Comparison of ENCODE assay signal across 12 cellular contexts in genomic region chr14:34966413-34966812, GRCh38. TPM values are rescaled to one million over a fixed set of nuclear protein-coding genes. Genes with fewer than 3 reads are reported as not detected.
A peak's percentile ranks its signal among the peaks of the same experiment; 100 is the strongest.
DNase-seq lines count a peak whose midpoint lies in the region; ATAC-seq and TF ChIP-seq lines count a peak whose summit lies in the region.
"Had no signal": no experiment of that assay in that cellular context is flagged by ENCODE, and none has a peak within 500 bp of the region (broad histone marks: within the 10 kb centered on the region; RNA-seq: fewer than 3 reads in every experiment).

No MANE protein-coding gene starts in this region.

- TF ChIP-seq CTCF in GM13976 (IDR thresholded peaks at IDR 0.05; ENCODE audit: borderline replicate concordance, control extremely low read depth, extremely low read depth, insufficient read depth, missing control alignments), result no peak
- TF ChIP-seq CTCF in activated CD8-positive, alpha-beta T cell treated with anti-CD3 and anti-CD28 coated beads for 36 hours (IDR thresholded peaks at IDR 0.05), result no peak

- H3K36me3 Mint-ChIP-seq in activated CD8-positive, alpha-beta T cell treated with anti-CD3 and anti-CD28 coated beads for 36 hours (ENCODE audit: low read depth), result peaks cover 30% of the 10 kb centered on the region

- no peak overlapping the region for H3K4me3 Mint-ChIP-seq in activated CD8-positive, alpha-beta T cell treated with anti-CD3 and anti-CD28 coated beads for 36 hours
- H3K4me3 Mint-ChIP-seq: CD8-positive, alpha-beta memory T cell had no signal

- ATAC-seq in HG02870 (IDR thresholded peaks at IDR 0.05; ENCODE audit: unreplicated experiment), result peak; percentile 96
- ATAC-seq in activated CD8-positive, alpha-beta T cell treated with anti-CD3 and anti-CD28 coated beads for 36 hours, result peak; percentile 98
- no peak for ATAC-seq in left cardiac atrium

- in situ Hi-C loops in GM13976 (cut with MboI; ENCODE audit: low sequenced_read_pairs, unreplicated experiment), result no loop called here

- DNase-seq in GM13976 (ENCODE audit: low spot score) (peak; percentile 54), GM19238 (ENCODE audit: insufficient read length, low spot score) (peak; percentile 3), NCI-H526 (lab: John Stamatoyannopoulos, UW) (no peak), DMS79 (lab: John Stamatoyannopoulos, UW) (no peak), SKM-1 treated with dmso at 0.1 percent for 144 hours (lab: John Stamatoyannopoulos, UW; ENCODE audit: unreplicated experiment) (no peak), left cardiac atrium (no peak)
- peak; percentile 18 for DNase-seq in activated CD8-positive, alpha-beta T cell treated with anti-CD3 and anti-CD28 coated beads for 36 hours
- DNase-seq: activated naive CD4-positive, alpha-beta T cell; CD8-positive, alpha-beta memory T cell; effector CD8-positive, alpha-beta T cell; T1000 had no signal

- no peaks in the 10 kb centered on the region for H3K27me3 Mint-ChIP-seq in activated CD8-positive, alpha-beta T cell treated with anti-CD3 and anti-CD28 coated beads for 36 hours
- H3K27me3 Mint-ChIP-seq: CD8-positive, alpha-beta memory T cell had no signal

- intact Hi-C loops in activated CD8-positive, alpha-beta T cell treated with anti-CD3 and anti-CD28 coated beads for 36 hours (cut with micrococcal nuclease), result no loop called here
- intact Hi-C loops in left cardiac atrium (cut with DNase I), result no loop called here

- no peaks in the 10 kb centered on the region for H3K9me3 Mint-ChIP-seq in activated CD8-positive, alpha-beta T cell treated with anti-CD3 and anti-CD28 coated beads for 36 hours
- H3K9me3 Mint-ChIP-seq: CD8-positive, alpha-beta memory T cell had no signal

- peak overlapping the region; percentile 73 for H3K27ac Mint-ChIP-seq in activated CD8-positive, alpha-beta T cell treated with anti-CD3 and anti-CD28 coated beads for 36 hours

- CTCF ChIA-PET in activated CD8-positive, alpha-beta T cell treated with anti-CD3 and anti-CD28 coated beads for 36 hours (lab: Charles Lee), result interaction anchor here (0.7 to 3.5 kb wide), 2 partner anchors 16 to 79 kb away, joined by 3 to 16 read pairs; partner anchors contain the start of genes FAM177A1 and SRP54

- POLR2A ChIA-PET in activated CD8-positive, alpha-beta T cell treated with anti-CD3 and anti-CD28 coated beads for 36 hours (lab: Charles Lee), result interaction anchor here (1.2 to 1.5 kb wide), 2 partner anchors 15 to 93 kb away, joined by 3 to 4 read pairs; no protein-coding TSS in a partner anchor

- peaks cover 21% of the 10 kb centered on the region for H3K4me1 Mint-ChIP-seq in activated CD8-positive, alpha-beta T cell treated with anti-CD3 and anti-CD28 coated beads for 36 hours (ENCODE audit: low read depth)

RNA-seq across cellular contexts. Expression of gene SRP54, which starts 16.4 kb away (rescaled TPM):
- total RNA-seq in activated CD8-positive, alpha-beta T cell treated with anti-CD3 and anti-CD28 coated beads for 36 hours, result 10 to 100 TPM; 79.6 to 79.8 TPM
- 10 to 100 TPM; 28.6 to 38.2 TPM for total RNA-seq in left cardiac atrium

Comparison
In these comparisons a context has a peak if more than half of its experiments do, and no peak if none do; other contexts are left out.
1. DNase-seq: peak in GM13976 (single experiment), GM19238 (single experiment) and activated CD8-positive, alpha-beta T cell treated with anti-CD3 and anti-CD28 coated beads for 36 hours (single experiment); none in NCI-H526 (0 of 2), DMS79 (single experiment), SKM-1 treated with dmso at 0.1 percent for 144 hours (single experiment) and left cardiac atrium (single experiment).
2. ATAC-seq: peak in HG02870 (single experiment) and activated CD8-positive, alpha-beta T cell treated with anti-CD3 and anti-CD28 coated beads for 36 hours (single experiment); none in left cardiac atrium (0 of 2).